In genomic region chr11:111937461-111937769, GRCh38 we compare ENCODE assay signal across 9 cellular contexts. TPM values are rescaled to one million over a fixed set of nuclear protein-coding genes. Genes with fewer than 3 reads are reported as not detected.
A peak's percentile ranks its signal among the peaks of the same experiment; 100 is the strongest.
DNase-seq lines count a peak whose midpoint lies in the region; ATAC-seq and TF ChIP-seq lines count a peak whose summit lies in the region.
"Had no signal": no experiment of that assay in that cellular context is flagged by ENCODE, and none has a peak within 500 bp of the region (broad histone marks: within the 10 kb centered on the region; RNA-seq: fewer than 3 reads in every experiment).

No MANE protein-coding gene starts in this region.

- H3K27ac Mint-ChIP-seq in CD4-positive, CD25-positive, alpha-beta regulatory T cell, result peak overlapping the region in 2 of 3 donors; percentile 51 to 73

- peak overlapping the region; percentile 7 for H2AK5ac ChIP-seq in neuronal stem cell (ENCODE audit: low read depth, low read length)

- no peak overlapping the region for H3K23ac ChIP-seq in neuronal stem cell (ENCODE audit: low read depth, low read length, poor library complexity)

- DNase-seq in CD4-positive, CD25-positive, alpha-beta regulatory T cell, result peak in 1 of 3 donors; percentile 16
- no peak for DNase-seq in PC-3
- DNase-seq in epithelial cell of esophagus (ENCODE audit: low read depth), result no peak
- DNase-seq in neuronal stem cell (ENCODE audit: low spot score), result no peak
- no peak for DNase-seq in stimulated activated CD4-positive, alpha-beta T cell treated with anti-CD3 and anti-CD28 coated beads, Interleukin-2, amount 100 ng/mL, for 24 hours
- DNase-seq in NCI-H2081 (lab: John Stamatoyannopoulos, UW), result no peak
- no peak for DNase-seq in DMS79 treated with DMSO at 0.1 percent for 48 hours (lab: John Stamatoyannopoulos, UW)

- H3K27me3 Mint-ChIP-seq in CD4-positive, CD25-positive, alpha-beta regulatory T cell, result peaks cover 16% of the 10 kb centered on the region

- no peak overlapping the region for H2BK5ac ChIP-seq in neuronal stem cell (ENCODE audit: low read length)

- no peak overlapping the region for H4K91ac ChIP-seq in neuronal stem cell (ENCODE audit: low read depth, low read length, poor library complexity)

- CTCF ChIA-PET in PC-3 (lab: Charles Lee), result interaction anchor here (0.6 to 2.2 kb wide), 3 partner anchors 11 to 313 kb away, joined by 3 to 7 read pairs (median 3); no protein-coding TSS in a partner anchor

- H3K4me1 ChIP-seq in CD4-positive, CD25-positive, alpha-beta regulatory T cell (ENCODE audit: control insufficient read depth, insufficient read depth, low read length, poor library complexity, severe bottlenecking), result peaks cover 26% of the 10 kb centered on the region
- H3K4me1 ChIP-seq in PC-3 (ENCODE audit: insufficient read depth, low read length), result peaks cover 30% of the 10 kb centered on the region
- peaks cover 19 to 36% of the 10 kb centered on the region in 2 donors for H3K4me1 ChIP-seq in neuronal stem cell (ENCODE audit: control insufficient read depth in 2 of 2, insufficient read depth in 1 of 2, low read depth in 1 of 2, low read length in 2 of 2)

- 0 out of 2 replicates have a peak, but pooled peaks cover 4% of the 10 kb centered on the region for H3K79me2 ChIP-seq in PC-3 (ENCODE audit: low read length)

- no peak overlapping the region for H3K4me3 ChIP-seq in CD4-positive, CD25-positive, alpha-beta regulatory T cell (ENCODE audit: low read depth, low read length)
- H3K4me3 ChIP-seq in PC-3 (ENCODE audit: low read length) (peak overlapping the region; percentile 83), epithelial cell of esophagus (ENCODE audit: low read length) (peak overlapping the region; percentile 49), neuronal stem cell (ENCODE audit: low read length in 2 of 2) (peak overlapping the region; percentile 54 to 85)

- H3K9me2 ChIP-seq in PC-3 (replicated peaks; ENCODE audit: low read length), result no peaks in the 10 kb centered on the region

- H3K4me1 Mint-ChIP-seq in CD4-positive, CD25-positive, alpha-beta regulatory T cell, result peaks cover 13 to 36% (median 24%) of the 10 kb centered on the region in 4 donors

- no peak overlapping the region for H3K14ac ChIP-seq in neuronal stem cell (ENCODE audit: low read length)

- no peaks in the 10 kb centered on the region for H3K79me1 ChIP-seq in neuronal stem cell (ENCODE audit: low read depth, low read length)

- H3K9ac ChIP-seq in PC-3 (ENCODE audit: low read length) (peak overlapping the region; percentile 72), neuronal stem cell (ENCODE audit: low read depth, low read length, poor library complexity) (peak overlapping the region; percentile 46)

- H2AFZ ChIP-seq in PC-3 (ENCODE audit: low read length) (peak overlapping the region; percentile 91), neuronal stem cell (ENCODE audit: low read length) (peak overlapping the region; percentile 81)

- no CpG with 5 or more reads among the region's 9 CpGs for WGBS in neuronal stem cell (ENCODE audit: extremely low coverage in 2 of 2, insufficient read length in 2 of 2, insufficient replicate concordance in 1 of 2), 2 donors

- H3F3A ChIP-seq in PC-3 (ENCODE audit: low read length, unreplicated experiment), result no peaks in the 10 kb centered on the region

- H3K4me2 ChIP-seq in PC-3 (ENCODE audit: low read length), result peak overlapping the region; percentile 94
- peak overlapping the region; percentile 70 for H3K4me2 ChIP-seq in neuronal stem cell (ENCODE audit: insufficient read depth, low read length, poor library complexity, severe bottlenecking)

- H3K9me3 ChIP-seq in CD4-positive, CD25-positive, alpha-beta regulatory T cell (ENCODE audit: control insufficient read depth in 2 of 2, low read length in 2 of 2), result no peaks in the 10 kb centered on the region
- H3K9me3 ChIP-seq in PC-3 (ENCODE audit: low read length) (no peaks in the 10 kb centered on the region), neuronal stem cell (replicated peaks in 1 of 2; ENCODE audit: control insufficient read depth in 2 of 2, insufficient read depth in 1 of 2, low read depth in 1 of 2, low read length in 2 of 2) (no peaks in the 10 kb centered on the region)

- POLR2A ChIA-PET in PC-3 (lab: Charles Lee; ENCODE audit: unreplicated experiment), result interaction anchor here (0.5 kb wide), 1 partner anchor 65 kb away, joined by 6 read pairs; no protein-coding TSS in a partner anchor

- no peaks in the 10 kb centered on the region for H4K20me1 ChIP-seq in PC-3 (ENCODE audit: low read length)

- peak overlapping the region; percentile 76 to 89 (median 80) for H3K4me3 Mint-ChIP-seq in CD4-positive, CD25-positive, alpha-beta regulatory T cell

- intact Hi-C loops in PC-3 (cut with micrococcal nuclease), result no loop called here

- no peaks in the 10 kb centered on the region for H3K27me3 ChIP-seq in CD4-positive, CD25-positive, alpha-beta regulatory T cell (ENCODE audit: control insufficient read depth, insufficient read depth, low read length)
- H3K27me3 ChIP-seq in PC-3 (ENCODE audit: low read length), result no peaks in the 10 kb centered on the region
- no peaks in the 10 kb centered on the region for H3K27me3 ChIP-seq in neuronal stem cell (ENCODE audit: control insufficient read depth in 3 of 3, insufficient read depth in 3 of 3, low read depth in 1 of 3, low read length in 3 of 3)

- no peak overlapping the region for H2BK12ac ChIP-seq in neuronal stem cell (ENCODE audit: low read length)

- peak overlapping the region; percentile 91 for H3K18ac ChIP-seq in neuronal stem cell (ENCODE audit: low read length)

- no peaks in the 10 kb centered on the region for H3K9me3 Mint-ChIP-seq in CD4-positive, CD25-positive, alpha-beta regulatory T cell

- no peaks in the 10 kb centered on the region for H3K36me3 Mint-ChIP-seq in CD4-positive, CD25-positive, alpha-beta regulatory T cell

- H3K27ac ChIP-seq in CD4-positive, CD25-positive, alpha-beta regulatory T cell (ENCODE audit: insufficient read depth, low read length, poor library complexity, severe bottlenecking), result no peak overlapping the region
- no peak overlapping the region for H3K27ac ChIP-seq in PC-3 (ENCODE audit: low read length)
- H3K27ac ChIP-seq in neuronal stem cell (replicated peaks; ENCODE audit: low read length), result peak overlapping the region; percentile 93

- no peak overlapping the region for H2BK15ac ChIP-seq in neuronal stem cell (ENCODE audit: low read length)

- H3K4ac ChIP-seq in neuronal stem cell (ENCODE audit: low read length), result no peak overlapping the region

- no peak for ATAC-seq in CD4-positive, CD25-positive, alpha-beta regulatory T cell (ENCODE audit: low read depth in 2 of 2)
- peak; percentile 33 for ATAC-seq in PC-3
- ATAC-seq in HG02610 (IDR thresholded peaks at IDR 0.05; ENCODE audit: unreplicated experiment), result no peak

- no peak overlapping the region for H4K8ac ChIP-seq in neuronal stem cell (ENCODE audit: low read depth, low read length)

- H3K36me3 ChIP-seq in CD4-positive, CD25-positive, alpha-beta regulatory T cell (ENCODE audit: control insufficient read depth, insufficient read depth, low read length), result no peaks in the 10 kb centered on the region
- H3K36me3 ChIP-seq in PC-3 (ENCODE audit: low read depth, low read length) (no peaks in the 10 kb centered on the region), neuronal stem cell (replicated peaks in 1 of 2; ENCODE audit: control insufficient read depth in 2 of 2, insufficient read depth in 2 of 2, low read length in 2 of 2) (peaks cover 0 to 15% of the 10 kb centered on the region in 2 donors)

- peak overlapping the region; percentile 69 for H2BK120ac ChIP-seq in neuronal stem cell (ENCODE audit: low read depth, low read length)

- TF ChIP-seq CTCF in PC-3 (conservative IDR thresholded peaks at IDR 0.05; ENCODE audit: low read depth, low read length) (no peak), epithelial cell of esophagus (IDR thresholded peaks at IDR 0.05; ENCODE audit: insufficient read depth, low read depth, low read length, missing control alignments) (no peak)

- no TSS peak for BruUV-seq in PC-3 (replicated peaks; lab: Mats Ljungman, UMichigan)

RNA-seq across cellular contexts. Expression of gene DIXDC1, which starts 0.3 kb away (rescaled TPM):
- 3.9 TPM for total RNA-seq in CD4-positive, CD25-positive, alpha-beta regulatory T cell
- 1 to 10 TPM in 3 of 4 donors, under 1 TPM in 1; 0.78 to 1.5 (median 1.3) TPM for polyA plus RNA-seq in CD4-positive, CD25-positive, alpha-beta regulatory T cell
- total RNA-seq in PC-3 (2014; rRNA removed), result 6.8 and 10.8 TPM in 2 replicates
- polyA plus RNA-seq in neuronal stem cell (2013, experiment 1 of 2), result 16.8 TPM
- polyA plus RNA-seq in neuronal stem cell (2013, experiment 2 of 2), result 17.4 TPM

RNA-seq across cellular contexts. Expression of gene C11orf52, which starts 18.7 kb away (rescaled TPM):
- total RNA-seq in CD4-positive, CD25-positive, alpha-beta regulatory T cell, result not detected
- polyA plus RNA-seq in CD4-positive, CD25-positive, alpha-beta regulatory T cell, result under 1 TPM in 1 of 4 donors, not detected in 3; 0.41 TPM
- total RNA-seq in PC-3 (2014; rRNA removed), result 8.7 and 10.5 TPM in 2 replicates
- 0.14 TPM for polyA plus RNA-seq in neuronal stem cell (2013, experiment 1 of 2)
- 0.17 TPM for polyA plus RNA-seq in neuronal stem cell (2013, experiment 2 of 2)
- total RNA-seq: T-helper 2 cell treated with Interferon-gamma antibody and Interleukin-4, amounts not matched to agents 100 ng/mL and 5 ng/mL, for 36 hours had no signal

RNA-seq across cellular contexts. Expression of gene HSPB2, which starts 24.9 kb away (rescaled TPM):
- not detected for total RNA-seq in CD4-positive, CD25-positive, alpha-beta regulatory T cell
- polyA plus RNA-seq in CD4-positive, CD25-positive, alpha-beta regulatory T cell, result not detected
- total RNA-seq in PC-3 (2014; rRNA removed), result not detected in 2 replicates
- polyA plus RNA-seq in neuronal stem cell (2013, experiment 1 of 2), result 0.14 TPM
- polyA plus RNA-seq in neuronal stem cell (2013, experiment 2 of 2), result 0.21 TPM
- total RNA-seq: T-helper 2 cell treated with Interferon-gamma antibody and Interleukin-4, amounts not matched to agents 100 ng/mL and 5 ng/mL, for 36 hours had no signal

RNA-seq across cellular contexts. Expression of gene CRYAB, which starts 25.8 kb away (rescaled TPM):
- not detected for total RNA-seq in CD4-positive, CD25-positive, alpha-beta regulatory T cell
- not detected for polyA plus RNA-seq in CD4-positive, CD25-positive, alpha-beta regulatory T cell
- total RNA-seq in PC-3 (2014; rRNA removed), result not detected in 2 replicates
- polyA plus RNA-seq in neuronal stem cell (2013, experiment 1 of 2), result 2.4 TPM
- 2.2 TPM for polyA plus RNA-seq in neuronal stem cell (2013, experiment 2 of 2)
- total RNA-seq: T-helper 2 cell treated with Interferon-gamma antibody and Interleukin-4, amounts not matched to agents 100 ng/mL and 5 ng/mL, for 36 hours had no signal

RNA-seq across cellular contexts. Expression of gene CFAP68, which starts 58.1 kb away (rescaled TPM):
- total RNA-seq in CD4-positive, CD25-positive, alpha-beta regulatory T cell, result 8.3 TPM
- polyA plus RNA-seq in CD4-positive, CD25-positive, alpha-beta regulatory T cell, result 10 to 100 TPM; 24.6 to 44.6 (median 27.4) TPM
- total RNA-seq in PC-3 (2014; rRNA removed), result 26.0 and 27.4 TPM in 2 replicates
- 56.0 TPM for polyA plus RNA-seq in neuronal stem cell (2013, experiment 1 of 2)
- polyA plus RNA-seq in neuronal stem cell (2013, experiment 2 of 2), result 51.1 TPM
